Comparison of ENCODE assay signal across 13 cellular contexts in genomic region chr11:65131895-65132237, GRCh38. TPM values are rescaled to one million over a fixed set of nuclear protein-coding genes. Genes with fewer than 3 reads are reported as not detected.
DNase-seq lines count a peak whose midpoint lies in the region; ATAC-seq, FAIRE-seq and TF ChIP-seq lines count a peak whose summit lies in the region.
"Had no signal": no experiment of that assay in that cellular context is flagged by ENCODE, and none has a peak within 500 bp of the region (broad histone marks: within the 10 kb centered on the region; RNA-seq: fewer than 3 reads in every experiment).

No MANE protein-coding gene starts in this region.

- TF ChIP-seq CTCF in GM12878 (IDR thresholded peaks at IDR 0.05 in 2 of 3, conservative IDR thresholded peaks at IDR 0.05 in 1 of 3; ENCODE audit: control insufficient read depth in 2 of 3, extremely low read depth in 1 of 3, insufficient read depth in 1 of 3, low read depth in 3 of 3, low read length in 3 of 3) = no peak

- no peaks in the 10 kb centered on the region for H3K27me3 Mint-ChIP-seq in activated naive CD4-positive, alpha-beta T cell treated with anti-CD3 and anti-CD28 coated beads, Interleukin-2, amount 10 ng/mL, durations not matched to agents 7 days and 5 days
- no peaks in the 10 kb centered on the region for H3K27me3 Mint-ChIP-seq in stimulated activated naive B cell treated with anti-CD40 and anti-IgM and Interleukin-4, amounts not matched to agents 10 μg/mL and 1 μg/mL and 100 μg/mL, for 72 hours
- H3K27me3 Mint-ChIP-seq: stimulated activated naive CD8-positive, alpha-beta T cell treated with anti-CD3 and anti-CD28 coated beads, Interleukin-15, amount 100 ng/mL, for 72 hours had no signal

- RAD21 ChIA-PET in GM12878 (lab: Charles Lee; ENCODE audit: unreplicated experiment) = interaction anchor here (1.0 to 2.4 kb wide), 6 partner anchors 10 to 50 kb away, joined by 3 to 9 read pairs (median 4); partner anchors contain the start of genes CAPN1, FAU, MRPL49 and TM7SF2

- H3K4me1 Mint-ChIP-seq in activated naive CD4-positive, alpha-beta T cell treated with anti-CD3 and anti-CD28 coated beads, Interleukin-2, amount 10 ng/mL, durations not matched to agents 7 days and 5 days = peaks cover 37% of the 10 kb centered on the region
- peaks cover 51 to 85% of the 10 kb centered on the region in 2 donors for H3K4me1 Mint-ChIP-seq in stimulated activated naive B cell treated with anti-CD40 and anti-IgM and Interleukin-4, amounts not matched to agents 10 μg/mL and 1 μg/mL and 100 μg/mL, for 72 hours

- no peak for TF ChIP-seq POLR2A in GM12878 (IDR thresholded peaks at IDR 0.05; ENCODE audit: low read depth, low read length)

- H3K79me2 ChIP-seq in GM12878 (ENCODE audit: control insufficient read depth, insufficient read depth, low read length) = peaks cover 44% of the 10 kb centered on the region

- peak overlapping the region; percentile 96 for H3K9ac ChIP-seq in GM12878 (ENCODE audit: control insufficient read depth, insufficient read depth, low read length)

- peaks cover 18 to 33% of the 10 kb centered on the region in 2 experiments for H3K36me3 ChIP-seq in GM12878 (ENCODE audit: control insufficient read depth in 2 of 2, insufficient read depth in 2 of 2, low read length in 1 of 2)

- H3K27ac Mint-ChIP-seq in activated naive CD4-positive, alpha-beta T cell treated with anti-CD3 and anti-CD28 coated beads, Interleukin-2, amount 10 ng/mL, durations not matched to agents 7 days and 5 days = no peak overlapping the region
- H3K27ac Mint-ChIP-seq in stimulated activated naive B cell treated with anti-CD40 and anti-IgM and Interleukin-4, amounts not matched to agents 10 μg/mL and 1 μg/mL and 100 μg/mL, for 72 hours = peak overlapping the region; percentile 100

- FAIRE-seq in GM12878 (lab: Jason Lieb, UNC) = peak; percentile 54
- FAIRE-seq: endometrium, H54, kidney had no signal

- DNase-seq in activated naive CD4-positive, alpha-beta T cell treated with anti-CD3 and anti-CD28 coated beads, Interleukin-2, amount 10 ng/mL, durations not matched to agents 7 days and 5 days = no peak
- no peak for DNase-seq in activated naive CD4-positive, alpha-beta T cell (lab: John Stamatoyannopoulos, UW)
- no peak for DNase-seq in GM12878 (ENCODE audit: low read depth, low spot score)
- no peak for DNase-seq in stimulated activated naive B cell treated with anti-CD40 and anti-IgM and Interleukin-4, amounts not matched to agents 10 μg/mL and 1 μg/mL and 100 μg/mL, for 72 hours
- DNase-seq in NCI-H2107 (lab: John Stamatoyannopoulos, UW) = no peak
- DNase-seq: EL; NCI-H2081 treated with DMSO at 0.1 percent for 48 hours; stimulated activated CD4-positive, alpha-beta T cell treated with anti-CD3 and anti-CD28 coated beads, Interleukin-4, amount 100 ng/mL, for 4 hours; stimulated activated naive CD8-positive, alpha-beta T cell treated with anti-CD3 and anti-CD28 coated beads, Interleukin-15, amount 100 ng/mL, for 72 hours had no signal

- H3K27me3 ChIP-seq in GM12878 (replicated peaks in 1 of 2; ENCODE audit: control insufficient read depth in 2 of 2, insufficient read depth in 2 of 2, low read length in 1 of 2) = no peaks in the 10 kb centered on the region

- CTCF ChIA-PET in activated naive CD4-positive, alpha-beta T cell treated with anti-CD3 and anti-CD28 coated beads, Interleukin-2, amount 10 ng/mL, durations not matched to agents 7 days and 5 days (lab: Charles Lee) = interaction anchor here (0.7 kb wide), 1 partner anchor 378 kb away, joined by 3 read pairs; no protein-coding TSS in a partner anchor
- CTCF ChIA-PET in GM12878 (lab: Yijun Ruan, JAX) = interaction anchor here (0.6 to 6.7 kb wide), 7 partner anchors 11 to 216 kb away, joined by 3 to 40 read pairs (median 5); partner anchors contain the start of genes CAPN1, FAU, MRPL49 and ZNHIT2

- intact Hi-C loops in GM12878 (cut with micrococcal nuclease; ENCODE audit: unreplicated experiment) = loop anchor here (5.0 to 10.0 kb wide), 2 partner anchors 50 to 123 kb away; partner anchors contain the start of gene CAPN1

- ATAC-seq in GM12878 = no peak
- ATAC-seq in stimulated activated naive B cell treated with anti-CD40 and anti-IgM and Interleukin-4, amounts not matched to agents 10 μg/mL and 1 μg/mL and 100 μg/mL, for 72 hours (replicated peaks) = no peak
- ATAC-seq in HG03280 (IDR thresholded peaks at IDR 0.05; ENCODE audit: unreplicated experiment) = no peak
- ATAC-seq: stimulated activated naive CD8-positive, alpha-beta T cell treated with anti-CD3 and anti-CD28 coated beads, Interleukin-15, amount 100 ng/mL, for 72 hours had no signal

- TF ChIP-seq RAD21 in GM12878 (IDR thresholded peaks at IDR 0.05; ENCODE audit: insufficient read depth, low read depth, low read length) = no peak

- no peak for TF ChIP-seq EP300 in GM12878 (IDR thresholded peaks at IDR 0.05; ENCODE audit: borderline replicate concordance in 1 of 2, control insufficient read depth in 1 of 2, low read depth in 2 of 2, low read length in 2 of 2)

- no peak overlapping the region for H2AFZ ChIP-seq in GM12878 (ENCODE audit: control insufficient read depth, low read depth, low read length)

- in situ Hi-C loops in GM12878 (cut with MboI) = no loop called here

- peaks cover 21% of the 10 kb centered on the region for H3K4me1 ChIP-seq in GM12878 (ENCODE audit: control insufficient read depth, insufficient read depth, low read length)

- 1% methylated on average over 6 of the region's 6 CpGs for WGBS in GM12878 (ENCODE audit: insufficient coverage, insufficient replicate concordance, low lambda C conversion rate, missing lambda C conversion rate)

- H3K36me3 Mint-ChIP-seq in activated naive CD4-positive, alpha-beta T cell treated with anti-CD3 and anti-CD28 coated beads, Interleukin-2, amount 10 ng/mL, durations not matched to agents 7 days and 5 days = peaks cover 31% of the 10 kb centered on the region
- peaks cover 54 to 67% of the 10 kb centered on the region in 2 donors for H3K36me3 Mint-ChIP-seq in stimulated activated naive B cell treated with anti-CD40 and anti-IgM and Interleukin-4, amounts not matched to agents 10 μg/mL and 1 μg/mL and 100 μg/mL, for 72 hours

- peak overlapping the region; percentile 99 for H3K27ac ChIP-seq in GM12878 (ENCODE audit: control insufficient read depth, insufficient read depth)

- no peaks in the 10 kb centered on the region for H3K9me3 Mint-ChIP-seq in activated naive CD4-positive, alpha-beta T cell treated with anti-CD3 and anti-CD28 coated beads, Interleukin-2, amount 10 ng/mL, durations not matched to agents 7 days and 5 days
- H3K9me3 Mint-ChIP-seq in stimulated activated naive B cell treated with anti-CD40 and anti-IgM and Interleukin-4, amounts not matched to agents 10 μg/mL and 1 μg/mL and 100 μg/mL, for 72 hours = no peaks in the 10 kb centered on the region
- H3K9me3 Mint-ChIP-seq: stimulated activated naive CD8-positive, alpha-beta T cell treated with anti-CD3 and anti-CD28 coated beads, Interleukin-15, amount 100 ng/mL, for 72 hours had no signal

- H3K9me3 ChIP-seq in GM12878 (replicated peaks; ENCODE audit: control insufficient read depth, insufficient read depth, low read length) = no peaks in the 10 kb centered on the region

- peak overlapping the region; percentile 99 for H3K4me3 ChIP-seq in GM12878

- H3K4me2 ChIP-seq in GM12878 (ENCODE audit: control insufficient read depth, insufficient read depth) = peak overlapping the region; percentile 98

- no TSS peak for BruUV-seq in GM12878 (replicated peaks; lab: Mats Ljungman, UMichigan)

- SMC1A ChIA-PET in GM12878 (lab: Charles Lee; ENCODE audit: uncharacterized antibody, unreplicated experiment) = interaction anchor here (1.0 to 2.3 kb wide), 4 partner anchors 10 to 198 kb away, joined by 3 to 10 read pairs (median 5); partner anchors contain the start of genes CAPN1, FAU and MRPL49

- 0 out of 2 replicates have a peak, but pooled peaks cover 4% of the 10 kb centered on the region for H4K20me1 ChIP-seq in GM12878 (ENCODE audit: control insufficient read depth, insufficient read depth)

- POLR2A ChIA-PET in GM12878 (lab: Charles Lee) = interaction anchor here (0.6 to 2.1 kb wide), 4 partner anchors 10 to 141 kb away, joined by 3 to 16 read pairs (median 3); partner anchors contain the start of genes FAU and MRPL49

- H3K4me3 Mint-ChIP-seq in activated naive CD4-positive, alpha-beta T cell treated with anti-CD3 and anti-CD28 coated beads, Interleukin-2, amount 10 ng/mL, durations not matched to agents 7 days and 5 days = peak overlapping the region; percentile 10
- H3K4me3 Mint-ChIP-seq in stimulated activated naive B cell treated with anti-CD40 and anti-IgM and Interleukin-4, amounts not matched to agents 10 μg/mL and 1 μg/mL and 100 μg/mL, for 72 hours = peak overlapping the region; percentile 98

RNA-seq across cellular contexts. Expression of gene SYVN1, which starts 2.5 kb away (rescaled TPM):
- 45.4 and 51.5 TPM in 2 replicates for total RNA-seq in GM12878 (2013; cell fraction: nucleolus; rRNA removed)
- total RNA-seq in GM12878 (2014; rRNA removed) (10.8 and 14.1 TPM in 2 replicates), GM12878 (2014; rRNA removed; fragmentation: Illumina TruSeq; extraction: Trizol) (7.8 and 9.0 TPM in 2 replicates), GM12878 (2021) (55.0 and 63.6 TPM in 2 replicates)
- polyA plus RNA-seq in GM12878 (2011; ENCODE audit: low read depth) = 66.2 TPM
- polyA plus RNA-seq in GM12878 (2011; rRNA removed) (5.0 and 10.3 TPM in 2 replicates), GM12878 (2014; fragmentation: Illumina TruSeq; extraction: Trizol) (44.0 and 52.7 TPM in 2 replicates), GM12878 (2014; fragmentation: Nextera tagmentation; extraction: Ambion mirVana) (1 to 10 TPM in 1 of 2 experiments, under 1 TPM in 1; 0.79 to 2.6 TPM), GM12878 (2014; rRNA removed) (29.7 and 36.0 TPM in 2 replicates), GM12878 (2016; fragmentation: Nextera tagmentation; extraction: Ambion mirVana) (10 to 100 TPM; 26.1 to 34.6 TPM)
- polyA plus RNA-seq in GM12878 (2011; cell fraction: cytosol; rRNA removed) = 20.2 and 35.3 TPM in 2 replicates
- 98.1 and 114 TPM in 2 replicates for polyA plus RNA-seq in GM12878 (2011; cell fraction: nucleus; rRNA removed)
- 89.5 and 98.9 TPM in 2 replicates for polyA plus RNA-seq in GM12878 (2012)
- polyA minus RNA-seq in GM12878 (2011; rRNA and poly(A)+ RNA removed) = 50.5 and 52.7 TPM in 2 replicates
- polyA minus RNA-seq in GM12878 (2011; cell fraction: cytosol; rRNA and poly(A)+ RNA removed) = 12.6 and 18.5 TPM in 2 replicates
- polyA minus RNA-seq in GM12878 (2011; cell fraction: nucleus; rRNA and poly(A)+ RNA removed) = 36.5 and 65.0 TPM in 2 replicates

RNA-seq across cellular contexts. Expression of gene MRPL49, which starts 9.7 kb away (rescaled TPM):
- total RNA-seq in GM12878 (2013; cell fraction: nucleolus; rRNA removed) = 17.7 and 17.8 TPM in 2 replicates
- total RNA-seq in GM12878 (2014; rRNA removed) = 92.8 and 116 TPM in 2 replicates
- 50.2 and 54.6 TPM in 2 replicates for total RNA-seq in GM12878 (2014; rRNA removed; fragmentation: Illumina TruSeq; extraction: Trizol)
- 63.5 and 64.2 TPM in 2 replicates for total RNA-seq in GM12878 (2021)
- polyA plus RNA-seq in GM12878 (2011; ENCODE audit: low read depth) = 20.0 TPM
- 36.4 and 63.2 TPM in 2 replicates for polyA plus RNA-seq in GM12878 (2011; rRNA removed)
- polyA plus RNA-seq in GM12878 (2011; cell fraction: cytosol; rRNA removed) = 78.9 and 81.4 TPM in 2 replicates
- polyA plus RNA-seq in GM12878 (2011; cell fraction: nucleus; rRNA removed) = 23.2 and 25.2 TPM in 2 replicates
- polyA plus RNA-seq in GM12878 (2012) = 36.2 and 39.9 TPM in 2 replicates
- polyA plus RNA-seq in GM12878 (2014; fragmentation: Illumina TruSeq; extraction: Trizol) = 62.3 and 79.9 TPM in 2 replicates
- polyA plus RNA-seq in GM12878 (2014; fragmentation: Nextera tagmentation; extraction: Ambion mirVana) = 10 to 100 TPM; 42.0 to 49.8 TPM
- polyA plus RNA-seq in GM12878 (2014; rRNA removed) = 82.4 and 87.9 TPM in 2 replicates
- 100 to 1,000 TPM; 103 to 106 TPM for polyA plus RNA-seq in GM12878 (2016; fragmentation: Nextera tagmentation; extraction: Ambion mirVana)
- 24.2 and 53.5 TPM in 2 replicates for polyA minus RNA-seq in GM12878 (2011; rRNA and poly(A)+ RNA removed)
- 11.8 and 13.7 TPM in 2 replicates for polyA minus RNA-seq in GM12878 (2011; cell fraction: cytosol; rRNA and poly(A)+ RNA removed)
- 8.9 and 15.9 TPM in 2 replicates for polyA minus RNA-seq in GM12878 (2011; cell fraction: nucleus; rRNA and poly(A)+ RNA removed)

RNA-seq across cellular contexts. Expression of gene FAU, which starts 9.9 kb away (rescaled TPM):
- 51.6 and 54.9 TPM in 2 replicates for total RNA-seq in GM12878 (2013; cell fraction: nucleolus; rRNA removed)
- total RNA-seq in GM12878 (2014; rRNA removed) = 1,083 and 1,263 TPM in 2 replicates
- total RNA-seq in GM12878 (2014; rRNA removed; fragmentation: Illumina TruSeq; extraction: Trizol) = 948 and 983 TPM in 2 replicates
- total RNA-seq in GM12878 (2021) = 1,347 and 1,414 TPM in 2 replicates
- 1,320 TPM for polyA plus RNA-seq in GM12878 (2011; ENCODE audit: low read depth)
- polyA plus RNA-seq in GM12878 (2011; rRNA removed) = 583 and 615 TPM in 2 replicates
- polyA plus RNA-seq in GM12878 (2011; cell fraction: cytosol; rRNA removed) = 882 and 1,174 TPM in 2 replicates
- 528 and 566 TPM in 2 replicates for polyA plus RNA-seq in GM12878 (2011; cell fraction: nucleus; rRNA removed)
- polyA plus RNA-seq in GM12878 (2012) = 1,474 and 2,106 TPM in 2 replicates
- polyA plus RNA-seq in GM12878 (2014; fragmentation: Illumina TruSeq; extraction: Trizol) = 129 and 706 TPM in 2 replicates
- 100 to 1,000 TPM; 332 to 611 TPM for polyA plus RNA-seq in GM12878 (2014; fragmentation: Nextera tagmentation; extraction: Ambion mirVana)
- 1,208 and 1,582 TPM in 2 replicates for polyA plus RNA-seq in GM12878 (2014; rRNA removed)
- polyA plus RNA-seq in GM12878 (2016; fragmentation: Nextera tagmentation; extraction: Ambion mirVana) = 1,000 to 10,000 TPM in 1 of 2 experiments, 100 to 1,000 TPM in 1; 997 to 1,103 TPM
- polyA minus RNA-seq in GM12878 (2011; rRNA and poly(A)+ RNA removed) = 206 and 381 TPM in 2 replicates
- polyA minus RNA-seq in GM12878 (2011; cell fraction: cytosol; rRNA and poly(A)+ RNA removed) = 199 and 204 TPM in 2 replicates
- polyA minus RNA-seq in GM12878 (2011; cell fraction: nucleus; rRNA and poly(A)+ RNA removed) = 126 and 152 TPM in 2 replicates

RNA-seq across cellular contexts. Expression of gene ZNHIT2, which starts 14.4 kb away (rescaled TPM):
- 2.4 and 4.4 TPM in 2 replicates for total RNA-seq in GM12878 (2013; cell fraction: nucleolus; rRNA removed)
- total RNA-seq in GM12878 (2014; rRNA removed) (12.9 and 20.4 TPM in 2 replicates), GM12878 (2014; rRNA removed; fragmentation: Illumina TruSeq; extraction: Trizol) (1.3 and 2.0 TPM in 2 replicates), GM12878 (2021) (15.5 TPM in 2 replicates)
- 0.93 TPM for polyA plus RNA-seq in GM12878 (2011; ENCODE audit: low read depth)
- polyA plus RNA-seq in GM12878 (2011; rRNA removed) (0.27 and 0.88 TPM in 2 replicates), GM12878 (2014; fragmentation: Illumina TruSeq; extraction: Trizol) (0.24 TPM in 1 of 2 replicates, not detected in the other), GM12878 (2014; fragmentation: Nextera tagmentation; extraction: Ambion mirVana) (under 1 TPM in 1 of 2 experiments, not detected in 1; 0.40 TPM), GM12878 (2014; rRNA removed) (15.5 and 18.3 TPM in 2 replicates), GM12878 (2016; fragmentation: Nextera tagmentation; extraction: Ambion mirVana) (10 to 100 TPM; 17.8 to 18.7 TPM)
- polyA plus RNA-seq in GM12878 (2011; cell fraction: cytosol; rRNA removed) = 1.5 and 4.1 TPM in 2 replicates
- 2.9 and 4.6 TPM in 2 replicates for polyA plus RNA-seq in GM12878 (2011; cell fraction: nucleus; rRNA removed)
- 5.8 and 6.2 TPM in 2 replicates for polyA plus RNA-seq in GM12878 (2012)
- polyA minus RNA-seq in GM12878 (2011; rRNA and poly(A)+ RNA removed) = 1.2 and 1.5 TPM in 2 replicates
- polyA minus RNA-seq in GM12878 (2011; cell fraction: cytosol; rRNA and poly(A)+ RNA removed) = 3.3 TPM in 2 replicates
- 5.0 and 11.1 TPM in 2 replicates for polyA minus RNA-seq in GM12878 (2011; cell fraction: nucleus; rRNA and poly(A)+ RNA removed)

RNA-seq across cellular contexts. Expression of gene TM7SF2, which starts 20.2 kb away (rescaled TPM):
- 19.4 and 25.9 TPM in 2 replicates for total RNA-seq in GM12878 (2013; cell fraction: nucleolus; rRNA removed)
- total RNA-seq in GM12878 (2014; rRNA removed) = 29.6 and 32.8 TPM in 2 replicates
- total RNA-seq in GM12878 (2014; rRNA removed; fragmentation: Illumina TruSeq; extraction: Trizol) = 9.2 and 9.3 TPM in 2 replicates
- total RNA-seq in GM12878 (2021) = 30.2 and 31.2 TPM in 2 replicates
- 11.5 TPM for polyA plus RNA-seq in GM12878 (2011; ENCODE audit: low read depth)
- 4.8 and 11.0 TPM in 2 replicates for polyA plus RNA-seq in GM12878 (2011; rRNA removed)
- polyA plus RNA-seq in GM12878 (2011; cell fraction: cytosol; rRNA removed) = 15.4 and 15.7 TPM in 2 replicates
- 57.8 and 60.5 TPM in 2 replicates for polyA plus RNA-seq in GM12878 (2011; cell fraction: nucleus; rRNA removed)
- polyA plus RNA-seq in GM12878 (2012) = 19.4 and 19.7 TPM in 2 replicates
- polyA plus RNA-seq in GM12878 (2014; fragmentation: Illumina TruSeq; extraction: Trizol) = 4.3 and 11.3 TPM in 2 replicates
- 1 to 10 TPM in 1 of 2 experiments, under 1 TPM in 1; 0.52 to 2.9 TPM for polyA plus RNA-seq in GM12878 (2014; fragmentation: Nextera tagmentation; extraction: Ambion mirVana)
- polyA plus RNA-seq in GM12878 (2014; rRNA removed) = 37.9 and 38.2 TPM in 2 replicates
- 10 to 100 TPM; 47.4 to 57.7 TPM for polyA plus RNA-seq in GM12878 (2016; fragmentation: Nextera tagmentation; extraction: Ambion mirVana)
- polyA minus RNA-seq in GM12878 (2011; rRNA and poly(A)+ RNA removed) = 13.7 and 19.6 TPM in 2 replicates
- 4.4 and 7.5 TPM in 2 replicates for polyA minus RNA-seq in GM12878 (2011; cell fraction: cytosol; rRNA and poly(A)+ RNA removed)
- 14.4 and 22.4 TPM in 2 replicates for polyA minus RNA-seq in GM12878 (2011; cell fraction: nucleus; rRNA and poly(A)+ RNA removed)
